Comparison of ENCODE assay signal across 28 cellular contexts in the genomic region with DNA sequence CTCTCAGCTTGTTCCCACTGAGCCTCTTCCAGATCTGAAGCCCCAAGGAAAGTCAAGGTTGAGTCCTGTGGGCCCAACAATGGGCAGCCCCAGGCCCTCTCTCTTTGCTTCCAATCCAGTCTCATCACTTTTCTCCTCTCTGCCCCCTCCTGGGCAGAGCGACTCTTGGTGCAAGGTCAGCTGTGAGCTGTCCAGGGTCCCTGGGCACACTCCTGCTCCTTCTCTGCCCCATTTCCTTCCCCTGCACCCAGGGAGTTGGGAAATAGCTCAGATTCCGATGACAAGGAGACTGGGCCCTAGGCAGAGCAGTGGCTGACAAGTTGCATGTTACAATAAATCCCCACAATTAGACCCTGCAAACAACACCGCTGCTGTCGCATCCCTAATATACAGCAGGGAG. TPM values are rescaled to one million over a fixed set of nuclear protein-coding genes. Genes with fewer than 3 reads are reported as not detected.
DNase-seq lines count a peak whose midpoint lies in the region; ATAC-seq and TF ChIP-seq lines count a peak whose summit lies in the region.
"Had no signal": no experiment of that assay in that cellular context is flagged by ENCODE, and none has a peak within 500 bp of the region (broad histone marks: within the 10 kb centered on the region; RNA-seq: fewer than 3 reads in every experiment).

No MANE protein-coding gene starts in this region.

- H3K4me1 ChIP-seq in H9 (ENCODE audit: insufficient read depth, low read length) (peaks cover 6% of the 10 kb centered on the region; the same call in 1 of the 2 replicates), foreskin keratinocyte (no peaks in the 10 kb centered on the region), osteoblast (ENCODE audit: insufficient read depth, low read length) (no peaks in the 10 kb centered on the region), PC-9 (replicated peaks; ENCODE audit: insufficient read depth) (no peaks in the 10 kb centered on the region)
- H3K4me1 ChIP-seq: HAP-1, thyroid gland had no signal

- H4K91ac ChIP-seq in H9 (ENCODE audit: insufficient read length, low read depth, low read length) = no peak overlapping the region

- H3K4me2 ChIP-seq in H9 (ENCODE audit: insufficient read depth, insufficient read length, low read length) (no peak overlapping the region), osteoblast (ENCODE audit: insufficient read depth, low read length) (no peak overlapping the region), PC-9 (no peak overlapping the region)

- no peaks in the 10 kb centered on the region; a peak in 1 of 7 replicates for H3K36me3 Mint-ChIP-seq in H9 (ENCODE audit: insufficient read depth in 1 of 3, low read depth in 3 of 3)
- H3K36me3 Mint-ChIP-seq in stimulated activated memory B cell treated with anti-CD40 and anti-IgM and Interleukin-4, amounts not matched to agents 10 μg/mL and 1 μg/mL and 100 μg/mL, for 72 hours = no peaks in the 10 kb centered on the region
- H3K36me3 Mint-ChIP-seq: activated naive CD8-positive, alpha-beta T cell treated with anti-CD3 and anti-CD28 coated beads, Interleukin-2, amount 10 ng/mL, durations not matched to agents 7 days and 5 days; brain; CD8-positive, alpha-beta T cell; natural killer cell had no signal

- no peak overlapping the region for H3K56ac ChIP-seq in H9 (ENCODE audit: insufficient read length, low read depth, low read length)

- H3K27ac Mint-ChIP-seq in H9 = no peak overlapping the region
- H3K27ac Mint-ChIP-seq in stimulated activated memory B cell treated with anti-CD40 and anti-IgM and Interleukin-4, amounts not matched to agents 10 μg/mL and 1 μg/mL and 100 μg/mL, for 72 hours = no peak overlapping the region
- H3K27ac Mint-ChIP-seq: activated naive CD8-positive, alpha-beta T cell treated with anti-CD3 and anti-CD28 coated beads, Interleukin-2, amount 10 ng/mL, durations not matched to agents 7 days and 5 days; activated T-helper 17 cell treated with anti-CD3 and anti-CD28 coated beads, Interleukin-2, amount 50 U/mL, for 72 hours; CD8-positive, alpha-beta T cell; natural killer cell had no signal

- no peak overlapping the region for H2BK20ac ChIP-seq in H9 (ENCODE audit: low read depth, low read length, poor library complexity, severe bottlenecking)

- H3K36me3 ChIP-seq in osteoblast (ENCODE audit: insufficient read depth, low read length) = no peaks in the 10 kb centered on the region
- H3K36me3 ChIP-seq in PC-9 (ENCODE audit: low read depth) = no peaks in the 10 kb centered on the region
- H3K36me3 ChIP-seq: HAP-1, thyroid gland had no signal

- no peak overlapping the region for H3K14ac ChIP-seq in H9 (ENCODE audit: insufficient read depth, low read length)

- H3K9ac ChIP-seq in H9 (ENCODE audit: extremely low read depth, insufficient read length, low read length) = no peak overlapping the region

- H2BK120ac ChIP-seq in H9 (ENCODE audit: low read depth, low read length, poor library complexity, severe bottlenecking) = no peak overlapping the region

- H3K27me3 ChIP-seq in H9 (ENCODE audit: insufficient read depth, low read length) (no peaks in the 10 kb centered on the region), foreskin keratinocyte (peaks cover 62% of the 10 kb centered on the region), osteoblast (ENCODE audit: insufficient read depth, low read length) (peaks cover 21% of the 10 kb centered on the region), PC-9 (ENCODE audit: insufficient read depth, low read depth) (peaks cover 100% of the 10 kb centered on the region)
- H3K27me3 ChIP-seq: thyroid gland had no signal

- H3K18ac ChIP-seq in H9 (ENCODE audit: insufficient read length, low read depth, low read length) = no peak overlapping the region

- H2AFZ ChIP-seq in H9 (ENCODE audit: low read length) (no peak overlapping the region), osteoblast (ENCODE audit: low read length) (no peak overlapping the region), PC-9 (no peak overlapping the region)

- H4K5ac ChIP-seq in H9 (ENCODE audit: insufficient read length, low read depth, low read length) = no peak overlapping the region

- no peaks in the 10 kb centered on the region for H3K23me2 ChIP-seq in H9 (ENCODE audit: insufficient read length, low read depth, low read length, poor library complexity, severe bottlenecking)

- intact Hi-C loops in PC-9 (cut with micrococcal nuclease; ENCODE audit: unreplicated experiment) = no loop called here

- no peak overlapping the region for H3K23ac ChIP-seq in H9 (ENCODE audit: insufficient read length, low read depth, low read length)

- peaks cover 0 to 1% of the 10 kb centered on the region in 2 experiments; a peak in 1 of 5 replicates for H3K9me3 Mint-ChIP-seq in H9
- no peaks in the 10 kb centered on the region for H3K9me3 Mint-ChIP-seq in stimulated activated memory B cell treated with anti-CD40 and anti-IgM and Interleukin-4, amounts not matched to agents 10 μg/mL and 1 μg/mL and 100 μg/mL, for 72 hours
- H3K9me3 Mint-ChIP-seq: activated naive CD8-positive, alpha-beta T cell treated with anti-CD3 and anti-CD28 coated beads, Interleukin-2, amount 10 ng/mL, durations not matched to agents 7 days and 5 days; activated T-helper 17 cell treated with anti-CD3 and anti-CD28 coated beads, Interleukin-2, amount 50 U/mL, for 72 hours; CD8-positive, alpha-beta T cell; natural killer cell had no signal

- no peak overlapping the region for H4K8ac ChIP-seq in H9 (replicated peaks; ENCODE audit: insufficient read length, low read depth, low read length)

- H3K79me2 ChIP-seq in H9 (ENCODE audit: insufficient read depth, low read length) = no peaks in the 10 kb centered on the region
- no peaks in the 10 kb centered on the region for H3K79me2 ChIP-seq in osteoblast (ENCODE audit: insufficient read depth, low read length)
- no peaks in the 10 kb centered on the region for H3K79me2 ChIP-seq in PC-9 (ENCODE audit: low read depth)

- no peak overlapping the region for H2BK15ac ChIP-seq in H9 (ENCODE audit: low read depth, low read length)

- no peak overlapping the region for H2AK5ac ChIP-seq in H9 (ENCODE audit: insufficient read length, low read length)

- no TSS peak for BruUV-seq in PC-9 (replicated peaks; lab: Mats Ljungman, UMichigan)

- H3K27ac ChIP-seq in H9 (ENCODE audit: insufficient read length, low read depth, low read length) = no peak overlapping the region
- H3K27ac ChIP-seq in foreskin keratinocyte = no peak overlapping the region
- H3K27ac ChIP-seq in osteoblast (ENCODE audit: low read depth, low read length) = no peak overlapping the region
- no peak overlapping the region for H3K27ac ChIP-seq in PC-9
- H3K27ac ChIP-seq: skin epidermis, thyroid gland had no signal

- H3K4me3 ChIP-seq in osteoblast (ENCODE audit: insufficient read depth, low read length) (no peak overlapping the region), PC-9 (no peak overlapping the region)
- H3K4me3 ChIP-seq: HAP-1, skin epidermis, thyroid gland had no signal

- no peaks in the 10 kb centered on the region for H3K79me1 ChIP-seq in H9 (ENCODE audit: insufficient read depth, low read depth, low read length, poor library complexity, severe bottlenecking)

- peak; percentile 62 for ATAC-seq in SK-N-SH treated with all-trans-retinoic acid at 6 μM for 48 hours
- no peak for ATAC-seq in foreskin keratinocyte
- no peak for ATAC-seq in stimulated activated memory B cell treated with anti-CD40 and anti-IgM and Interleukin-4, amounts not matched to agents 10 μg/mL and 1 μg/mL and 100 μg/mL, for 72 hours
- ATAC-seq in GM21737 (IDR thresholded peaks at IDR 0.05; ENCODE audit: unreplicated experiment) = no peak
- no peak for ATAC-seq in GM21717 (IDR thresholded peaks at IDR 0.05; ENCODE audit: unreplicated experiment)
- ATAC-seq: activated T-helper 17 cell treated with anti-CD3 and anti-CD28 coated beads, Interleukin-2, amount 50 U/mL, for 72 hours; CD8-positive, alpha-beta T cell; natural killer cell; stimulated activated naive CD8-positive, alpha-beta T cell treated with anti-CD3 and anti-CD28 coated beads, Interleukin-15, Interleukin-2, amounts not matched to agents 100 U/mL and 50 U/mL, for 24 hours had no signal

- peaks cover 37% of the 10 kb centered on the region for H3K27me3 Mint-ChIP-seq in H9 (ENCODE audit: low read depth)
- peaks cover 71% of the 10 kb centered on the region for H3K27me3 Mint-ChIP-seq in stimulated activated memory B cell treated with anti-CD40 and anti-IgM and Interleukin-4, amounts not matched to agents 10 μg/mL and 1 μg/mL and 100 μg/mL, for 72 hours

- H3K4me1 Mint-ChIP-seq in H9 = peaks cover 28 to 43% of the 10 kb centered on the region in 2 experiments
- H3K4me1 Mint-ChIP-seq in stimulated activated memory B cell treated with anti-CD40 and anti-IgM and Interleukin-4, amounts not matched to agents 10 μg/mL and 1 μg/mL and 100 μg/mL, for 72 hours = no peaks in the 10 kb centered on the region
- H3K4me1 Mint-ChIP-seq: activated naive CD8-positive, alpha-beta T cell treated with anti-CD3 and anti-CD28 coated beads, Interleukin-2, amount 10 ng/mL, durations not matched to agents 7 days and 5 days; activated T-helper 17 cell treated with anti-CD3 and anti-CD28 coated beads, Interleukin-2, amount 50 U/mL, for 72 hours; natural killer cell had no signal

- no peak overlapping the region for H2BK12ac ChIP-seq in H9 (ENCODE audit: insufficient read length, low read depth, low read length)

- peak; percentile 57; the same call in 2 of the 3 replicates for TF ChIP-seq CTCF in H9 (conservative IDR thresholded peaks at IDR 0.05)
- TF ChIP-seq CTCF in foreskin keratinocyte (conservative IDR thresholded peaks at IDR 0.05) = peak; percentile 20
- peak; percentile 8 for TF ChIP-seq CTCF in osteoblast (IDR thresholded peaks at IDR 0.05; ENCODE audit: extremely low read depth, low read depth, low read length)
- no peak for TF ChIP-seq CTCF in PC-9 (conservative IDR thresholded peaks at IDR 0.05)

- no CpG with 5 or more reads among the region's 4 CpGs for WGBS in H9 (ENCODE audit: extremely low coverage, insufficient read length, low lambda C conversion rate)

- no peaks in the 10 kb centered on the region for H3K9me2 ChIP-seq in PC-9 (ENCODE audit: insufficient read depth)

- POLR2A ChIA-PET in PC-9 (lab: Charles Lee; ENCODE audit: unreplicated experiment) = no interaction called here

- no peaks in the 10 kb centered on the region for H4K20me1 ChIP-seq in H9 (ENCODE audit: control insufficient read depth, insufficient read depth, insufficient read length)
- no peaks in the 10 kb centered on the region for H4K20me1 ChIP-seq in osteoblast (ENCODE audit: insufficient read depth, low read length)
- H4K20me1 ChIP-seq in PC-9 (ENCODE audit: insufficient read depth) = no peaks in the 10 kb centered on the region

- H3K4ac ChIP-seq in H9 (ENCODE audit: low read depth, low read length) = no peak overlapping the region

- no peaks in the 10 kb centered on the region for H3K9me3 ChIP-seq in H9 (ENCODE audit: control insufficient read depth, low read depth, low read length)
- H3K9me3 ChIP-seq in osteoblast (ENCODE audit: low read depth, low read length) = no peaks in the 10 kb centered on the region
- H3K9me3 ChIP-seq in PC-9 (ENCODE audit: insufficient read depth, low read depth) = no peaks in the 10 kb centered on the region
- H3K9me3 ChIP-seq: HAP-1, thyroid gland had no signal

- H3F3A ChIP-seq in PC-9 (ENCODE audit: insufficient read depth, low read depth) = no peaks in the 10 kb centered on the region

- no peak overlapping the region for H2BK5ac ChIP-seq in H9 (ENCODE audit: insufficient read length, low read length)

- DNase-seq in H9 = peak; percentile 83
- no peak for DNase-seq in foreskin keratinocyte
- DNase-seq in osteoblast (ENCODE audit: insufficient read length, low spot score, missing footprints) = no peak
- no peak for DNase-seq in PC-9
- DNase-seq: activated CD4-positive, alpha-beta T cell treated with anti-CD3 and anti-CD28 coated beads for 48 hours; activated naive CD8-positive, alpha-beta T cell treated with anti-CD3 and anti-CD28 coated beads, Interleukin-2, amount 10 ng/mL, durations not matched to agents 7 days and 5 days; CD8-positive, alpha-beta T cell; DMS153; GF-D8; hippocampal formation; kidney glomerular epithelial cell; natural killer cell; NCI-H526 treated with DMSO at 0.1 percent for 48 hours; stimulated activated CD4-positive, alpha-beta T cell treated with anti-CD3 and anti-CD28 coated beads, Interleukin-2, amount 100 ng/mL, for 48 hours; stimulated activated naive CD8-positive, alpha-beta T cell treated with anti-CD3 and anti-CD28 coated beads, Interleukin-15, Interleukin-2, amounts not matched to agents 100 U/mL and 50 U/mL, for 24 hours; thyroid gland had no signal

- CTCF ChIA-PET in PC-9 (lab: Charles Lee) = no interaction called here

- H3K4me3 Mint-ChIP-seq in H9 = no peak overlapping the region
- no peak overlapping the region for H3K4me3 Mint-ChIP-seq in stimulated activated memory B cell treated with anti-CD40 and anti-IgM and Interleukin-4, amounts not matched to agents 10 μg/mL and 1 μg/mL and 100 μg/mL, for 72 hours
- H3K4me3 Mint-ChIP-seq: activated naive CD8-positive, alpha-beta T cell treated with anti-CD3 and anti-CD28 coated beads, Interleukin-2, amount 10 ng/mL, durations not matched to agents 7 days and 5 days; activated T-helper 17 cell treated with anti-CD3 and anti-CD28 coated beads, Interleukin-2, amount 50 U/mL, for 72 hours; brain; CD8-positive, alpha-beta T cell; natural killer cell had no signal

- H3T11ph ChIP-seq in H9 (ENCODE audit: low read length) = no peak overlapping the region

RNA-seq across cellular contexts. Expression of a gene that starts 16.1 kb away (rescaled TPM):
- total RNA-seq in H9 (2021) (0.42 and 0.52 TPM in 2 replicates), foreskin keratinocyte (not detected in 2 replicates), osteoblast (not detected in 2 replicates), PC-9 (2021) (not detected in 2 replicates)
- not detected in 2 replicates for polyA plus RNA-seq in foreskin keratinocyte
- total RNA-seq: activated naive CD8-positive, alpha-beta T cell treated with anti-CD3 and anti-CD28 coated beads, Interleukin-2, amount 10 ng/mL, durations not matched to agents 7 days and 5 days; CD8-positive, alpha-beta T cell; endothelial cell of umbilical vein; fibroblast of villous mesenchyme; mesenteric fat pad; natural killer cell; posterior vena cava; thyroid gland had no signal
- polyA plus RNA-seq: endothelial cell of umbilical vein had no signal
